Comparison of ENCODE assay signal across 8 cellular contexts in the genomic region with DNA sequence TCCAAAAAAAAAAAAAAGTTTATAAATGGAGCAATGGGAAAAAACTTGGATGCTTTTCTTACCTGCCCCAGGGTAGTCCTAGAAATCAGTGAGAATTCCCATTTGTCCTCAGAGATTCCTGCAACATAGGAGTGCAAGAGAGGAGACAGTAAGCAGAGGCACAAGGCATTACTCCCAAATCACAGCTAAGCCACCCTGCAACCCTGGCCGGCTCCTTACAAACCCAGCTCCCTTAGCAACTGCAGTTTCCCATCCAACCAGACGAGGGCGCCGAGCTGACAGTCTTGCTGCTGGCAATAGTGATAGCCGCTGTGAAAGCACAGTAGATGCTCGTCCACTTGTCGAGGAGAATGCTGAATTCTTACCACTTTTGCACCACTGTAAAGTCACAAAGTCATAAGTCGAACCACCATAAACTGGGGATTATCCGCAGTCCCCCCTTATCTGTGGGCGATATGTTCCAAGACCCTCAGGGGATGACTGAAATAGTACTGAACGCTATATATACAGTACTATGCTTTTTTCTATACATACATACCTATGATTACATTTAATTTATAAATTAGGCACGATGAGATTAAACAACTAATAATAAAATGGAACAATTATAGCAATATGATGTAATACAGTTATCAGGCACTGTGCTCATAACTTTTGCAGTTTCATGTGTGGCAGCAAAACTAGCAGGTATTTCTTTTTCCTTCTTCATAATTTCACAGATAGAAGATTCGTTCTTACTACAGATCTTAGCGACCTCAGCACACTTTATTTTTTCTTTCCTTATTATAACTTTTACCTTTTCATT. TPM values are rescaled to one million over a fixed set of nuclear protein-coding genes. Genes with fewer than 3 reads are reported as not detected.
DNase-seq lines count a peak whose midpoint lies in the region; ATAC-seq and TF ChIP-seq lines count a peak whose summit lies in the region.

No MANE protein-coding gene starts in this region.

- H3K36me3 ChIP-seq in GM06990 (ENCODE audit: control insufficient read depth, insufficient read depth, low read length) (peaks cover 1% of the 10 kb centered on the region), esophagus muscularis mucosa (peaks cover 10 to 40% (median 13%) of the 10 kb centered on the region in 4 donors)

- WGBS in esophagus muscularis mucosa: 12% methylated on average over 14 of the region's 14 CpGs

- H3K27me3 Mint-ChIP-seq in natural killer cell treated with Interleukin-12 subunit alpha and Interleukin-12 subunit beta and Interleukin-15 and Interleukin-18, amount 100 ng/mL, for 72 hours: no peaks in the 10 kb centered on the region
- no peaks in the 10 kb centered on the region for H3K27me3 Mint-ChIP-seq in stimulated activated naive B cell treated with anti-CD40 and anti-IgM and Interleukin-4, amounts not matched to agents 10 μg/mL and 1 μg/mL and 100 μg/mL, for 72 hours

- no peak overlapping the region for H3K4me3 Mint-ChIP-seq in natural killer cell treated with Interleukin-12 subunit alpha and Interleukin-12 subunit beta and Interleukin-15 and Interleukin-18, amount 100 ng/mL, for 72 hours
- H3K4me3 Mint-ChIP-seq in stimulated activated naive B cell treated with anti-CD40 and anti-IgM and Interleukin-4, amounts not matched to agents 10 μg/mL and 1 μg/mL and 100 μg/mL, for 72 hours: no peak overlapping the region

- no peaks in the 10 kb centered on the region for H3K9me3 Mint-ChIP-seq in natural killer cell treated with Interleukin-12 subunit alpha and Interleukin-12 subunit beta and Interleukin-15 and Interleukin-18, amount 100 ng/mL, for 72 hours
- no peaks in the 10 kb centered on the region for H3K9me3 Mint-ChIP-seq in stimulated activated naive B cell treated with anti-CD40 and anti-IgM and Interleukin-4, amounts not matched to agents 10 μg/mL and 1 μg/mL and 100 μg/mL, for 72 hours

- TF ChIP-seq EP300 in esophagus muscularis mucosa (IDR thresholded peaks at IDR 0.05): no peak

- no peak overlapping the region for H3K27ac ChIP-seq in esophagus muscularis mucosa (replicated peaks in 1 of 4)

- H3K4me1 Mint-ChIP-seq in natural killer cell treated with Interleukin-12 subunit alpha and Interleukin-12 subunit beta and Interleukin-15 and Interleukin-18, amount 100 ng/mL, for 72 hours (ENCODE audit: low read depth in 2 of 2): peaks cover 4 to 7% of the 10 kb centered on the region in 2 donors
- H3K4me1 Mint-ChIP-seq in stimulated activated naive B cell treated with anti-CD40 and anti-IgM and Interleukin-4, amounts not matched to agents 10 μg/mL and 1 μg/mL and 100 μg/mL, for 72 hours: peaks cover 4 to 6% of the 10 kb centered on the region in 2 donors

- TF ChIP-seq CTCF in GM06990 (IDR thresholded peaks at IDR 0.05; ENCODE audit: insufficient read depth, low read length, poor library complexity, severe bottlenecking): peak; percentile 97
- peak; percentile 90 to 99 (median 91) for TF ChIP-seq CTCF in esophagus muscularis mucosa (IDR thresholded peaks at IDR 0.05)

- no peaks in the 10 kb centered on the region for H3K36me3 Mint-ChIP-seq in natural killer cell treated with Interleukin-12 subunit alpha and Interleukin-12 subunit beta and Interleukin-15 and Interleukin-18, amount 100 ng/mL, for 72 hours
- H3K36me3 Mint-ChIP-seq in stimulated activated naive B cell treated with anti-CD40 and anti-IgM and Interleukin-4, amounts not matched to agents 10 μg/mL and 1 μg/mL and 100 μg/mL, for 72 hours: peaks cover 0 to 5% of the 10 kb centered on the region in 2 donors

- no peak for DNase-seq in GM06990 (ENCODE audit: extremely low read depth, insufficient read length)
- peak; percentile 82 for DNase-seq in KBM-7
- DNase-seq in OCI-M1 (lab: John Stamatoyannopoulos, UW): peak; percentile 93
- DNase-seq in activated T-cell treated with anti-CD3 and anti-CD28 coated beads for 1 hour (ENCODE audit: low read depth): peak; percentile 83
- DNase-seq in esophagus muscularis mucosa (ENCODE audit: extremely low spot score): peak; percentile 96
- DNase-seq in natural killer cell treated with Interleukin-12 subunit alpha and Interleukin-12 subunit beta and Interleukin-15 and Interleukin-18, amount 100 ng/mL, for 72 hours (ENCODE audit: low spot score): peak; percentile 88
- peak; percentile 71 for DNase-seq in stimulated activated naive B cell treated with anti-CD40 and anti-IgM and Interleukin-4, amounts not matched to agents 10 μg/mL and 1 μg/mL and 100 μg/mL, for 72 hours

- in situ Hi-C loops in KBM-7 (cut with MboI; ENCODE audit: low pct_unique_long_range_greater_than_20kb, low sequenced_read_pairs): no loop called here

- TF ChIP-seq POLR2A in esophagus muscularis mucosa (IDR thresholded peaks at IDR 0.05; ENCODE audit: low read depth): no peak

- H3K4me3 ChIP-seq in GM06990 (replicated peaks; ENCODE audit: low read depth, low read length) (no peak overlapping the region), esophagus muscularis mucosa (no peak overlapping the region)

- H3K27me3 ChIP-seq in GM06990 (replicated peaks; ENCODE audit: control insufficient read depth, insufficient read depth, low read length): no peaks in the 10 kb centered on the region
- no peaks in the 10 kb centered on the region for H3K27me3 ChIP-seq in esophagus muscularis mucosa

- intact Hi-C loops in esophagus muscularis mucosa (cut with DNase I): loop anchor here (2.0 kb wide), 1 partner anchor 143 kb away; no protein-coding TSS in a partner anchor

- H3K4me1 ChIP-seq in esophagus muscularis mucosa: peaks cover 10 to 17% (median 13%) of the 10 kb centered on the region in 4 donors

- no peak overlapping the region for H3K27ac Mint-ChIP-seq in natural killer cell treated with Interleukin-12 subunit alpha and Interleukin-12 subunit beta and Interleukin-15 and Interleukin-18, amount 100 ng/mL, for 72 hours
- no peak overlapping the region for H3K27ac Mint-ChIP-seq in stimulated activated naive B cell treated with anti-CD40 and anti-IgM and Interleukin-4, amounts not matched to agents 10 μg/mL and 1 μg/mL and 100 μg/mL, for 72 hours

- no peaks in the 10 kb centered on the region for H3K9me3 ChIP-seq in esophagus muscularis mucosa

- ATAC-seq in natural killer cell treated with Interleukin-12 subunit alpha and Interleukin-12 subunit beta and Interleukin-15 and Interleukin-18, amount 100 ng/mL, for 72 hours: peak; percentile 88 to 93
- peak; percentile 96 to 97 for ATAC-seq in stimulated activated naive B cell treated with anti-CD40 and anti-IgM and Interleukin-4, amounts not matched to agents 10 μg/mL and 1 μg/mL and 100 μg/mL, for 72 hours (replicated peaks)
- ATAC-seq in HG02973 (IDR thresholded peaks at IDR 0.05; ENCODE audit: unreplicated experiment): no peak

RNA-seq across cellular contexts. Expression of gene PITHD1, which starts 6.0 kb away (rescaled TPM):
- total RNA-seq in esophagus muscularis mucosa: 10 to 100 TPM; 43.6 to 66.6 (median 56.0) TPM
- total RNA-seq in natural killer cell treated with Interleukin-12 subunit alpha and Interleukin-12 subunit beta and Interleukin-15 and Interleukin-18, amount 100 ng/mL, for 72 hours: 10 to 100 TPM; 68.6 to 77.7 TPM

RNA-seq across cellular contexts. Expression of gene LYPLA2, which starts 18.7 kb away (rescaled TPM):
- total RNA-seq in esophagus muscularis mucosa: 10 to 100 TPM; 32.8 to 51.4 (median 40.8) TPM
- total RNA-seq in natural killer cell treated with Interleukin-12 subunit alpha and Interleukin-12 subunit beta and Interleukin-15 and Interleukin-18, amount 100 ng/mL, for 72 hours: 100 to 1,000 TPM; 117 to 120 TPM

RNA-seq across cellular contexts. Expression of gene GALE, which starts 28.3 kb away (rescaled TPM):
- total RNA-seq in esophagus muscularis mucosa: 10 to 100 TPM in 3 of 4 donors, 1 to 10 TPM in 1; 7.1 to 13.6 (median 12.8) TPM
- 10 to 100 TPM; 54.3 to 68.1 TPM for total RNA-seq in natural killer cell treated with Interleukin-12 subunit alpha and Interleukin-12 subunit beta and Interleukin-15 and Interleukin-18, amount 100 ng/mL, for 72 hours

RNA-seq across cellular contexts. Expression of gene ELOA, which starts 29.0 kb away (rescaled TPM):
- total RNA-seq in esophagus muscularis mucosa: 10 to 100 TPM; 35.7 to 45.4 (median 39.1) TPM
- 10 to 100 TPM; 74.7 to 84.5 TPM for total RNA-seq in natural killer cell treated with Interleukin-12 subunit alpha and Interleukin-12 subunit beta and Interleukin-15 and Interleukin-18, amount 100 ng/mL, for 72 hours

RNA-seq across cellular contexts. Expression of gene HMGCL, which starts 53.0 kb away (rescaled TPM):
- 10 to 100 TPM; 25.5 to 50.0 (median 43.9) TPM for total RNA-seq in esophagus muscularis mucosa
- total RNA-seq in natural killer cell treated with Interleukin-12 subunit alpha and Interleukin-12 subunit beta and Interleukin-15 and Interleukin-18, amount 100 ng/mL, for 72 hours: 10 to 100 TPM; 26.1 to 29.1 TPM
